Comparison of ENCODE assay signal across 1 cellular context in genomic region chr1:172957491-172957890, GRCh38.
TF ChIP-seq lines count a peak whose summit lies in the region.

No MANE protein-coding gene starts in this region.

TF ChIP-seq in IMR-90, 13 proteins besides CTCF, POLR2A, EP300 and RAD21:
- no peak for TF ChIP-seq BHLHE40 (IDR thresholded peaks at IDR 0.05; ENCODE audit: low read depth, low read length)
- TF ChIP-seq MXI1 (IDR thresholded peaks at IDR 0.05; ENCODE audit: borderline replicate concordance, low read depth, low read length) = no peak
- no peak for TF ChIP-seq MAFK (IDR thresholded peaks at IDR 0.05; ENCODE audit: low read depth, low read length)
- TF ChIP-seq NFE2L2 (IDR thresholded peaks at IDR 0.05; ENCODE audit: low read depth, low read length) = no peak
- no peak for TF ChIP-seq RCOR1 (IDR thresholded peaks at IDR 0.05; ENCODE audit: insufficient replicate concordance, low read length)
- TF ChIP-seq CEBPB (IDR thresholded peaks at IDR 0.05; ENCODE audit: low read depth, low read length) = no peak
- TF ChIP-seq FOS (IDR thresholded peaks at IDR 0.05; ENCODE audit: low read depth, low read length) = no peak
- TF ChIP-seq RFX5 (IDR thresholded peaks at IDR 0.05; ENCODE audit: low read depth, low read length) = no peak
- no peak for TF ChIP-seq MAZ (IDR thresholded peaks at IDR 0.05; ENCODE audit: borderline replicate concordance, low read depth, low read length)
- TF ChIP-seq USF2 (IDR thresholded peaks at IDR 0.05; ENCODE audit: low read depth, low read length) = no peak
- no peak for TF ChIP-seq SMC3 (IDR thresholded peaks at IDR 0.05; ENCODE audit: low read depth, low read length)
- TF ChIP-seq CHD1 (IDR thresholded peaks at IDR 0.05; ENCODE audit: low read depth, low read length) = no peak
- TF ChIP-seq ELK1 (IDR thresholded peaks at IDR 0.05; ENCODE audit: borderline replicate concordance, low read depth, low read length) = no peak
